ENCODE assay signal across 8 cellular contexts in genomic region chr14:60722163-60722835, GRCh38. TPM values are rescaled to one million over a fixed set of nuclear protein-coding genes. Genes with fewer than 3 reads are reported as not detected.
DNase-seq lines count a peak whose midpoint lies in the region; ATAC-seq and TF ChIP-seq lines count a peak whose summit lies in the region.

No MANE protein-coding gene starts in this region.

- peak overlapping the region; percentile 84 to 94 for H3K27ac ChIP-seq in prostate gland

- no peaks in the 10 kb centered on the region for H3K4me1 ChIP-seq in prostate gland (replicated peaks)

- H3K9me3 ChIP-seq in prostate gland: no peaks in the 10 kb centered on the region

- no peak overlapping the region for H3K27ac Mint-ChIP-seq in activated T-helper 2 cell treated with anti-CD3 and anti-CD28 coated beads, Interferon-gamma antibody, Interleukin-2, Interleukin-4, amounts not matched to agents 10 μg/mL and 5 μg/mL and 100 μg/mL, durations not matched to agents 14 hours and 24 hours and 36 hours
- H3K27ac Mint-ChIP-seq in glutamatergic neuron (ENCODE audit: unreplicated experiment): peak overlapping the region; percentile 82

- H3K36me3 Mint-ChIP-seq in activated T-helper 2 cell treated with anti-CD3 and anti-CD28 coated beads, Interferon-gamma antibody, Interleukin-2, Interleukin-4, amounts not matched to agents 10 μg/mL and 5 μg/mL and 100 μg/mL, durations not matched to agents 14 hours and 24 hours and 36 hours (ENCODE audit: low read depth): no peaks in the 10 kb centered on the region
- no peaks in the 10 kb centered on the region for H3K36me3 Mint-ChIP-seq in glutamatergic neuron (ENCODE audit: unreplicated experiment)

- WGBS in prostate gland: 0% methylated on average over 42 of the region's 50 CpGs

- H3K27me3 ChIP-seq in prostate gland (replicated peaks; ENCODE audit: insufficient read depth): no peaks in the 10 kb centered on the region

- intact Hi-C loops in activated T-helper 2 cell treated with anti-CD3 and anti-CD28 coated beads, Interferon-gamma antibody, Interleukin-2, Interleukin-4, amounts not matched to agents 10 μg/mL and 5 μg/mL and 100 μg/mL, durations not matched to agents 14 hours and 24 hours and 36 hours (cut with micrococcal nuclease): loop anchor here (5.0 to 10.0 kb wide), 4 partner anchors 65 to 533 kb away; no protein-coding TSS in a partner anchor
- intact Hi-C loops in prostate gland (cut with DNase I): loop anchor here (5.0 to 10.0 kb wide), 4 partner anchors 70 to 627 kb away; partner anchors contain the start of genes PCNX4, SLC38A6 and TRMT5

- H3K4me3 Mint-ChIP-seq in activated T-helper 2 cell treated with anti-CD3 and anti-CD28 coated beads, Interferon-gamma antibody, Interleukin-2, Interleukin-4, amounts not matched to agents 10 μg/mL and 5 μg/mL and 100 μg/mL, durations not matched to agents 14 hours and 24 hours and 36 hours (ENCODE audit: low read depth): peak overlapping the region; percentile 80
- H3K4me3 Mint-ChIP-seq in glutamatergic neuron (ENCODE audit: unreplicated experiment): peak overlapping the region; percentile 94

- H3K36me3 ChIP-seq in prostate gland: no peaks in the 10 kb centered on the region

- H3K4me3 ChIP-seq in prostate gland: peak overlapping the region; percentile 78 to 88

- TF ChIP-seq CTCF in glutamatergic neuron (IDR thresholded peaks at IDR 0.05; ENCODE audit: partially characterized antibody, unreplicated experiment) (no peak), prostate gland (IDR thresholded peaks at IDR 0.05) (no peak)

- H3K4me1 Mint-ChIP-seq in activated T-helper 2 cell treated with anti-CD3 and anti-CD28 coated beads, Interferon-gamma antibody, Interleukin-2, Interleukin-4, amounts not matched to agents 10 μg/mL and 5 μg/mL and 100 μg/mL, durations not matched to agents 14 hours and 24 hours and 36 hours (ENCODE audit: low read depth): peaks cover 15% of the 10 kb centered on the region
- H3K4me1 Mint-ChIP-seq in glutamatergic neuron (ENCODE audit: low read depth, unreplicated experiment): peaks cover 15% of the 10 kb centered on the region

- peak; percentile 40 for ATAC-seq in HG02642 (IDR thresholded peaks at IDR 0.05; ENCODE audit: poor library complexity, unreplicated experiment)

- DNase-seq in DMS53 treated with DMSO at 0.1 percent for 48 hours (lab: John Stamatoyannopoulos, UW; ENCODE audit: unreplicated experiment): peak; percentile 53
- peak; percentile 73 for DNase-seq in NCI-H526 treated with DMSO at 0.1 percent for 48 hours (lab: John Stamatoyannopoulos, UW)
- DNase-seq in activated T-helper 2 cell treated with anti-CD3 and anti-CD28 coated beads, Interferon-gamma antibody, Interleukin-2, Interleukin-4, amounts not matched to agents 10 μg/mL and 5 μg/mL and 100 μg/mL, durations not matched to agents 14 hours and 24 hours and 36 hours (ENCODE audit: low spot score): no peak
- DNase-seq in glutamatergic neuron: peak; percentile 71
- peak; percentile 36 for DNase-seq in prostate gland (ENCODE audit: low spot score)
- DNase-seq in DMS153 (lab: John Stamatoyannopoulos, UW): no peak
- DNase-seq in putamen (ENCODE audit: low spot score): no peak

- peaks cover 64% of the 10 kb centered on the region for H3K27me3 Mint-ChIP-seq in activated T-helper 2 cell treated with anti-CD3 and anti-CD28 coated beads, Interferon-gamma antibody, Interleukin-2, Interleukin-4, amounts not matched to agents 10 μg/mL and 5 μg/mL and 100 μg/mL, durations not matched to agents 14 hours and 24 hours and 36 hours (ENCODE audit: low read depth)
- H3K27me3 Mint-ChIP-seq in glutamatergic neuron (ENCODE audit: unreplicated experiment): peaks cover 14% of the 10 kb centered on the region

- peak; percentile 2 for TF ChIP-seq POLR2A in prostate gland (IDR thresholded peaks at IDR 0.05)

- no peaks in the 10 kb centered on the region for H3K9me3 Mint-ChIP-seq in activated T-helper 2 cell treated with anti-CD3 and anti-CD28 coated beads, Interferon-gamma antibody, Interleukin-2, Interleukin-4, amounts not matched to agents 10 μg/mL and 5 μg/mL and 100 μg/mL, durations not matched to agents 14 hours and 24 hours and 36 hours
- peaks cover 18% of the 10 kb centered on the region for H3K9me3 Mint-ChIP-seq in glutamatergic neuron (ENCODE audit: unreplicated experiment)

RNA-seq across cellular contexts. Expression of gene SIX4, which starts 1.9 kb away (rescaled TPM):
- total RNA-seq in activated T-helper 2 cell treated with anti-CD3 and anti-CD28 coated beads, Interferon-gamma antibody, Interleukin-2, Interleukin-4, amounts not matched to agents 10 μg/mL and 5 μg/mL and 100 μg/mL, durations not matched to agents 14 hours and 24 hours and 36 hours: 1.1 and 1.3 TPM in 2 replicates
- total RNA-seq in glutamatergic neuron (ENCODE audit: unreplicated experiment) (22.1 TPM), prostate gland (10 to 100 TPM; 17.6 to 21.3 TPM)

RNA-seq across cellular contexts. Expression of gene MNAT1, which starts 12.3 kb away (rescaled TPM):
- 56.2 and 57.5 TPM in 2 replicates for total RNA-seq in activated T-helper 2 cell treated with anti-CD3 and anti-CD28 coated beads, Interferon-gamma antibody, Interleukin-2, Interleukin-4, amounts not matched to agents 10 μg/mL and 5 μg/mL and 100 μg/mL, durations not matched to agents 14 hours and 24 hours and 36 hours
- total RNA-seq in glutamatergic neuron (ENCODE audit: unreplicated experiment) (45.2 TPM), prostate gland (10 to 100 TPM; 16.1 to 62.9 TPM)

Comparison
In these comparisons a context has a peak if more than half of its experiments do, and no peak if none do; other contexts are left out.
1. DNase-seq: peak in DMS53 treated with DMSO at 0.1 percent for 48 hours (single experiment), NCI-H526 treated with DMSO at 0.1 percent for 48 hours (single experiment), glutamatergic neuron (single experiment) and prostate gland (single experiment); none in activated T-helper 2 cell treated with anti-CD3 and anti-CD28 coated beads, Interferon-gamma antibody, Interleukin-2, Interleukin-4, amounts not matched to agents 10 μg/mL and 5 μg/mL and 100 μg/mL, durations not matched to agents 14 hours and 24 hours and 36 hours (single experiment), DMS153 (single experiment) and putamen (single experiment).